Comparison of ENCODE assay signal across 14 cellular contexts in the genomic region with DNA sequence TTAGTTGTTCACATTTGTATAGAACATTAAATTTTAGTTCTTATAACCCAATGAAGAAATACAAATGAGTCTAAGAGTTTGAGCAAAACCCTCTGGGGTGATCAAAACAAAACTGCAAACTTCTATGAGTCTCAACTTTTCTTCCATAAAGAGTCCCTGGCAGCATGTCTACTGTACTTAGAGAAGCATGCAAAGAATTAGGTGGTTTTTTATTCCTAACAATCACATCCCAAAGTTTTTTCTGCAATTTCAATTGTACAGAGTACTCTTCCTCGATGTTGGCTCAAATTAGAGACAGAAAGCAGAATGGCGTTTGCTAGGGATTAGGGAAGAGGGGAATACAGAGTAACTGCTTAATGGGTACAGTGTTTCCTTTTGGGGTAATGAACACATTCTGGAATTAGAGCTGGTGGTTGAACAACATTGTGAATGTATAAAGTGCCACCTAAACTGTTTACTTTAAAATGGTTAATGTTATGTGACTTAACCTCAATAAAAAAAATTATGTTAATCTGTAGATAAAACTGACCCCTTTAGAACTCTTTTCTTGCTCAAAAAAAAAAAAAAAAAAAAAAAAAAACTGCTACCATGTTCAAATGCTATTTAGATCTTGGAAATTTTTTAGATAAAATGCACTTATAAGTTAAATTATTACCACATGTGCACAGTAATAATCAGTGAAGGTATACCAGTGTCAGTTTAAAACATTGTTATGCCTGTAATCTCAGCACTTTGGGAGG. TPM values are rescaled to one million over a fixed set of nuclear protein-coding genes. Genes with fewer than 3 reads are reported as not detected.
A peak's percentile ranks its signal among the peaks of the same experiment; 100 is the strongest.
DNase-seq lines count a peak whose midpoint lies in the region; ATAC-seq and TF ChIP-seq lines count a peak whose summit lies in the region.
"Had no signal": no experiment of that assay in that cellular context is flagged by ENCODE, and none has a peak within 500 bp of the region (broad histone marks: within the 10 kb centered on the region; RNA-seq: fewer than 3 reads in every experiment).

No MANE protein-coding gene starts in this region.

- no peak overlapping the region for H2AFZ ChIP-seq in KMS-11 (ENCODE audit: low read depth)

- peaks cover 31% of the 10 kb centered on the region for H3K36me3 Mint-ChIP-seq in brain
- no peaks in the 10 kb centered on the region for H3K36me3 Mint-ChIP-seq in neural crest cell (ENCODE audit: low read depth)

- no peak overlapping the region for H3K27ac ChIP-seq in BLaER1 treated with 17β-estradiol and CSF1 and Interleukin-3, amounts not matched to agents 10 nM and 100 nM
- H3K27ac ChIP-seq in KMS-11 (no peak overlapping the region), body of pancreas (no peak overlapping the region)
- H3K27ac ChIP-seq: brain microvascular endothelial cell, dorsolateral prefrontal cortex had no signal

- WGBS in body of pancreas, 2 donors = 35 to 46% methylated on average over 2 of the region's 2 CpGs

- H3K79me2 ChIP-seq in KMS-11 (ENCODE audit: insufficient read depth, low read depth) = peaks cover 92% of the 10 kb centered on the region

- H3K27me3 Mint-ChIP-seq in brain (no peaks in the 10 kb centered on the region), neural crest cell (ENCODE audit: low read depth) (no peaks in the 10 kb centered on the region)

- no peak for TF ChIP-seq POLR2A in body of pancreas (IDR thresholded peaks at IDR 0.05)

- TF ChIP-seq CTCF in KMS-11 (conservative IDR thresholded peaks at IDR 0.05; ENCODE audit: low read depth, low read length) = no peak
- TF ChIP-seq CTCF in brain (conservative IDR thresholded peaks at IDR 0.05) = no peak
- no peak for TF ChIP-seq CTCF in neural crest cell (conservative IDR thresholded peaks at IDR 0.05)
- no peak for TF ChIP-seq CTCF in body of pancreas (IDR thresholded peaks at IDR 0.05)

- peaks cover 65 to 96% (median 90%) of the 10 kb centered on the region in 11 experiments for H4K20me1 ChIP-seq in BLaER1 treated with 17β-estradiol and CSF1 and Interleukin-3, amounts not matched to agents 10 nM and 100 nM
- peaks cover 60% of the 10 kb centered on the region for H4K20me1 ChIP-seq in KMS-11 (ENCODE audit: insufficient read depth)

- H3K27me3 ChIP-seq in BLaER1 treated with 17β-estradiol and CSF1 and Interleukin-3, amounts not matched to agents 10 nM and 100 nM = no peaks in the 10 kb centered on the region
- H3K27me3 ChIP-seq in KMS-11 (ENCODE audit: insufficient read depth, low read depth) (no peaks in the 10 kb centered on the region), body of pancreas (no peaks in the 10 kb centered on the region)
- H3K27me3 ChIP-seq: brain microvascular endothelial cell, dorsolateral prefrontal cortex had no signal

- H3K4me3 Mint-ChIP-seq in brain (peak overlapping the region in 4 of 5 experiments; percentile 53 to 79 (median 71)), neural crest cell (peak overlapping the region; percentile 41)

- intact Hi-C loops in body of pancreas (cut with DNase I) = no loop called here

- peaks cover 26 to 78% (median 38%) of the 10 kb centered on the region in 10 experiments for H3K4me1 ChIP-seq in BLaER1 treated with 17β-estradiol and CSF1 and Interleukin-3, amounts not matched to agents 10 nM and 100 nM
- peaks cover 42% of the 10 kb centered on the region for H3K4me1 ChIP-seq in KMS-11 (ENCODE audit: low read depth, poor library complexity, severe bottlenecking)
- H3K4me1 ChIP-seq in body of pancreas = peaks cover 52% of the 10 kb centered on the region

- H3K9ac ChIP-seq in BLaER1 treated with 17β-estradiol and CSF1 and Interleukin-3, amounts not matched to agents 10 nM and 100 nM = peak overlapping the region in 2 of 11 experiments; percentile 45 to 55; a peak in 3 of 22 replicates
- H3K9ac ChIP-seq in KMS-11 = no peak overlapping the region

- H3K9me3 Mint-ChIP-seq in brain (peaks cover 0 to 3% (median 0%) of the 10 kb centered on the region in 5 experiments), neural crest cell (no peaks in the 10 kb centered on the region)

- peaks cover 8 to 69% (median 39%) of the 10 kb centered on the region in 11 experiments; a peak in 21 of 22 replicates for H3K36me3 ChIP-seq in BLaER1 treated with 17β-estradiol and CSF1 and Interleukin-3, amounts not matched to agents 10 nM and 100 nM
- no peaks in the 10 kb centered on the region for H3K36me3 ChIP-seq in KMS-11 (ENCODE audit: insufficient read depth)
- no peaks in the 10 kb centered on the region for H3K36me3 ChIP-seq in body of pancreas (replicated peaks in 1 of 2; ENCODE audit: insufficient read depth in 1 of 2, low read depth in 2 of 2)
- H3K36me3 ChIP-seq: brain microvascular endothelial cell had no signal

- H3K4me3 ChIP-seq in BLaER1 treated with 17β-estradiol and CSF1 and Interleukin-3, amounts not matched to agents 10 nM and 100 nM = 0 out of 20 replicates have a peak overlapping the region, but pooled peaks of 1 of the 10 experiments have one; percentile 15
- H3K4me3 ChIP-seq in KMS-11 (IDR thresholded peaks at IDR 0.05; ENCODE audit: insufficient read depth, low read depth, low read length) (no peak overlapping the region), body of pancreas (no peak overlapping the region)

- ATAC-seq in GM21423 (IDR thresholded peaks at IDR 0.05; ENCODE audit: unreplicated experiment) (no peak), body of pancreas (no peak), GM18870 (IDR thresholded peaks at IDR 0.05; ENCODE audit: unreplicated experiment) (no peak)
- ATAC-seq: Panc1 had no signal

- peak overlapping the region in 8 of 11 experiments; percentile 11 to 97 (median 68); a peak in 13 of 22 replicates for H3K4me2 ChIP-seq in BLaER1 treated with 17β-estradiol and CSF1 and Interleukin-3, amounts not matched to agents 10 nM and 100 nM
- H3K4me2 ChIP-seq in KMS-11 = peak overlapping the region; percentile 98; the same call in 1 of the 2 replicates

- peak overlapping the region in 1 of 5 experiments; percentile 2 for H3K27ac Mint-ChIP-seq in brain
- H3K27ac Mint-ChIP-seq in neural crest cell (ENCODE audit: unreplicated experiment) = no peak overlapping the region

- H3K4me1 Mint-ChIP-seq in brain (peaks cover 57% of the 10 kb centered on the region), neural crest cell (peaks cover 34% of the 10 kb centered on the region)

- DNase-seq in neural crest cell (ENCODE audit: low read depth, low spot score) (no peak), NCI-H1417 treated with DMSO at 0.1 percent for 48 hours (lab: John Stamatoyannopoulos, UW) (no peak), body of pancreas (no peak)
- DNase-seq: brain microvascular endothelial cell, dorsolateral prefrontal cortex, NCI-H1930, NCI-H524, T-helper 1 cell had no signal

- H3K9me3 ChIP-seq in BLaER1 treated with 17β-estradiol and CSF1 and Interleukin-3, amounts not matched to agents 10 nM and 100 nM (replicated peaks in 1 of 11) = peaks cover 0 to 15% (median 10%) of the 10 kb centered on the region in 11 experiments; a peak in 12 of 22 replicates
- no peaks in the 10 kb centered on the region for H3K9me3 ChIP-seq in body of pancreas

RNA-seq across cellular contexts. Expression of a gene that starts 4.8 kb away (rescaled TPM):
- 2.0 TPM for polyA plus RNA-seq in brain (ENCODE audit: insufficient read depth, low read depth, low replicate concordance)
- total RNA-seq in neural crest cell = 35.1 and 35.2 TPM in 2 replicates
- total RNA-seq in body of pancreas = 10 to 100 TPM; 14.5 to 17.1 TPM
